ENCODE assay signal across 14 cellular contexts in genomic region chr3:28799084-28799483, GRCh38.
A peak's percentile ranks its signal among the peaks of the same experiment; 100 is the strongest.
DNase-seq lines count a peak whose midpoint lies in the region; ATAC-seq and TF ChIP-seq lines count a peak whose summit lies in the region.
"Had no signal": no experiment of that assay in that cellular context is flagged by ENCODE, and none has a peak within 500 bp of the region (broad histone marks: within the 10 kb centered on the region; RNA-seq: fewer than 3 reads in every experiment).

No MANE protein-coding gene starts in this region.

- H3K36me3 Mint-ChIP-seq in GM23338 (ENCODE audit: low read depth): no peaks in the 10 kb centered on the region
- H3K36me3 Mint-ChIP-seq: activated naive CD4-positive, alpha-beta T cell treated with anti-CD3 and anti-CD28 coated beads, Interleukin-2, amount 50 U/mL, for 72 hours; CD4-positive, CD25-positive, alpha-beta regulatory T cell had no signal

- no peak overlapping the region for H3K27ac Mint-ChIP-seq in GM23338
- H3K27ac Mint-ChIP-seq: activated naive CD4-positive, alpha-beta T cell treated with anti-CD3 and anti-CD28 coated beads, Interleukin-2, amount 50 U/mL, for 72 hours; CD4-positive, CD25-positive, alpha-beta regulatory T cell had no signal

- H3K79me2 ChIP-seq in GM23338 (replicated peaks; ENCODE audit: insufficient read depth): no peaks in the 10 kb centered on the region

- H3K27ac ChIP-seq in GM23338 (ENCODE audit: low read depth) (no peak overlapping the region), left lung (no peak overlapping the region)
- H3K27ac ChIP-seq: SJSA1 had no signal

- H3K4me3 Mint-ChIP-seq in GM23338: no peak overlapping the region
- H3K4me3 Mint-ChIP-seq: central memory CD8-positive, alpha-beta T cell had no signal

- no peaks in the 10 kb centered on the region for H3F3A ChIP-seq in GM23338 (replicated peaks; ENCODE audit: low read depth)

- no peaks in the 10 kb centered on the region for H3K36me3 ChIP-seq in GM23338 (ENCODE audit: insufficient read depth)
- no peaks in the 10 kb centered on the region for H3K36me3 ChIP-seq in left lung
- H3K36me3 ChIP-seq: SJSA1 had no signal

- H3K4me1 ChIP-seq in GM23338 (ENCODE audit: insufficient read depth) (no peaks in the 10 kb centered on the region), left lung (no peaks in the 10 kb centered on the region)
- H3K4me1 ChIP-seq: SJSA1 had no signal

- H3K9me2 ChIP-seq in GM23338 (ENCODE audit: insufficient read depth): no peaks in the 10 kb centered on the region

- H3K9me3 Mint-ChIP-seq in GM23338: no peaks in the 10 kb centered on the region
- H3K9me3 Mint-ChIP-seq: activated naive CD4-positive, alpha-beta T cell treated with anti-CD3 and anti-CD28 coated beads, Interleukin-2, amount 50 U/mL, for 72 hours had no signal

- H3K4me3 ChIP-seq in GM23338 (no peak overlapping the region), left lung (no peak overlapping the region)
- H3K4me3 ChIP-seq: lung, SJSA1 had no signal

- H3K4me2 ChIP-seq in GM23338: no peak overlapping the region

- H3K27me3 Mint-ChIP-seq in GM23338 (ENCODE audit: insufficient read depth, low read depth, poor library complexity): no peaks in the 10 kb centered on the region
- H3K27me3 Mint-ChIP-seq: CD4-positive, CD25-positive, alpha-beta regulatory T cell; central memory CD8-positive, alpha-beta T cell had no signal

- H3K27me3 ChIP-seq in GM23338 (ENCODE audit: insufficient read depth): no peaks in the 10 kb centered on the region
- H3K27me3 ChIP-seq in left lung: no peaks in the 10 kb centered on the region
- H3K27me3 ChIP-seq: SJSA1 had no signal

- H2AFZ ChIP-seq in GM23338: no peak overlapping the region

- no peaks in the 10 kb centered on the region for H4K20me1 ChIP-seq in GM23338 (replicated peaks; ENCODE audit: insufficient read depth)

- DNase-seq in AG20443 (ENCODE audit: low spot score) (peak; percentile 9), GM23338 (ENCODE audit: low spot score) (peak; percentile 12), SK-MEL-5 (ENCODE audit: low read depth, low spot score) (peak; percentile 51), islet precursor cell (peak; percentile 62), NAMALWA (ENCODE audit: low spot score) (no peak), T-helper 9 cell (no peak), left lung (no peak), DMS 273 treated with DMSO at 0.1 percent for 48 hours (lab: John Stamatoyannopoulos, UW) (no peak)
- DNase-seq: CD4-positive, CD25-positive, alpha-beta regulatory T cell; NCI-H526 treated with DMSO at 0.1 percent for 48 hours had no signal

- TF ChIP-seq CTCF in GM23338 (conservative IDR thresholded peaks at IDR 0.05; ENCODE audit: low read depth in 2 of 2) (peak; percentile 12 to 62; a peak in 2 of 4 replicates), left lung (IDR thresholded peaks at IDR 0.05) (no peak)

- no peaks in the 10 kb centered on the region for H3K4me1 Mint-ChIP-seq in GM23338
- H3K4me1 Mint-ChIP-seq: CD4-positive, CD25-positive, alpha-beta regulatory T cell; central memory CD8-positive, alpha-beta T cell had no signal

- in situ Hi-C loops in SK-MEL-5 (cut with HindIII; ENCODE audit: low pct_unique_long_range_greater_than_20kb, low sequenced_read_pairs): no loop called here

- intact Hi-C loops in left lung (cut with DNase I): no loop called here

- ATAC-seq in GM23338: peak; percentile 62
- ATAC-seq in left lung: no peak
- ATAC-seq: activated naive CD4-positive, alpha-beta T cell treated with anti-CD3 and anti-CD28 coated beads, Interleukin-2, amount 50 U/mL, for 72 hours had no signal

- H3K9me3 ChIP-seq in left lung: no peaks in the 10 kb centered on the region
- H3K9me3 ChIP-seq: SJSA1 had no signal

TF ChIP-seq in GM23338, 12 proteins besides CTCF, POLR2A, EP300 and RAD21 (continues in another document):
- no peak for TF ChIP-seq NANOG (IDR thresholded peaks at IDR 0.05; ENCODE audit: borderline replicate concordance)
- no peak for TF ChIP-seq ZNF331 (CRISPR knock-in tag; IDR thresholded peaks at IDR 0.05; ENCODE audit: low read depth)
- TF ChIP-seq REST (IDR thresholded peaks at IDR 0.05; ENCODE audit: unreplicated experiment): no peak
- no peak for TF ChIP-seq ZNF462 (CRISPR knock-in tag; IDR thresholded peaks at IDR 0.05)

Comparison
In these comparisons a context has a peak if more than half of its experiments do, and no peak if none do; other contexts are left out.
1. DNase-seq: peak in AG20443 (single experiment), GM23338 (single experiment), SK-MEL-5 (single experiment) and islet precursor cell (single experiment); none in NAMALWA (single experiment), T-helper 9 cell (single experiment), left lung (0 of 2) and DMS 273 treated with DMSO at 0.1 percent for 48 hours (single experiment).
2. CTCF ChIP-seq: peak in GM23338 (2 of 2); none in left lung (0 of 2).